In genomic region chr21:38669186-38669585, GRCh38 we compare ENCODE assay signal across 9 cellular contexts.
DNase-seq lines count a peak whose midpoint lies in the region; ATAC-seq and TF ChIP-seq lines count a peak whose summit lies in the region.
"Had no signal": no experiment of that assay in that cellular context is flagged by ENCODE, and none has a peak within 500 bp of the region (broad histone marks: within the 10 kb centered on the region; RNA-seq: fewer than 3 reads in every experiment).

No MANE protein-coding gene starts in this region.

- intact Hi-C loops in body of pancreas (cut with DNase I): no loop called here
- intact Hi-C loops in psoas muscle (cut with DNase I): no loop called here

- TF ChIP-seq POLR2A in body of pancreas (IDR thresholded peaks at IDR 0.05): no peak

- H3K27me3 ChIP-seq in body of pancreas (no peaks in the 10 kb centered on the region), osteoblast (ENCODE audit: insufficient read depth, low read length) (peaks cover 57% of the 10 kb centered on the region), psoas muscle (ENCODE audit: insufficient read depth in 3 of 3, low read length in 2 of 3) (peaks cover 0 to 12% (median 2%) of the 10 kb centered on the region in 3 donors)

- H3K27ac ChIP-seq in body of pancreas: no peak overlapping the region
- no peak overlapping the region for H3K27ac ChIP-seq in osteoblast (ENCODE audit: low read depth, low read length)
- no peak overlapping the region for H3K27ac ChIP-seq in psoas muscle
- H3K27ac ChIP-seq: SK-N-MC had no signal

- no peak overlapping the region for H3K4me2 ChIP-seq in osteoblast (ENCODE audit: insufficient read depth, low read length)

- WGBS in body of pancreas, 2 donors: 59 to 64% methylated on average over 6 of the region's 6 CpGs
- WGBS in psoas muscle, 3 donors: 84 to 88% (median 85%) methylated on average over 6 of the region's 6 CpGs

- H3K4me1 ChIP-seq in body of pancreas: no peaks in the 10 kb centered on the region
- H3K4me1 ChIP-seq in osteoblast (ENCODE audit: insufficient read depth, low read length): peaks cover 2% of the 10 kb centered on the region
- no peaks in the 10 kb centered on the region for H3K4me1 ChIP-seq in psoas muscle

- H2AFZ ChIP-seq in osteoblast (ENCODE audit: low read length): no peak overlapping the region

- H3K4me3 ChIP-seq in body of pancreas: no peak overlapping the region
- no peak overlapping the region for H3K4me3 ChIP-seq in osteoblast (ENCODE audit: insufficient read depth, low read length)
- H3K4me3 ChIP-seq in psoas muscle: no peak overlapping the region
- H3K4me3 ChIP-seq: SK-N-MC had no signal

- ATAC-seq in body of pancreas (no peak), psoas muscle (no peak), GM21737 (IDR thresholded peaks at IDR 0.05; ENCODE audit: unreplicated experiment) (no peak)

- H3K79me2 ChIP-seq in osteoblast (ENCODE audit: insufficient read depth, low read length): no peaks in the 10 kb centered on the region

- H3K36me3 ChIP-seq in body of pancreas (replicated peaks in 1 of 2; ENCODE audit: insufficient read depth in 1 of 2, low read depth in 2 of 2) (no peaks in the 10 kb centered on the region), osteoblast (ENCODE audit: insufficient read depth, low read length) (no peaks in the 10 kb centered on the region), psoas muscle (ENCODE audit: insufficient read depth in 1 of 2, low read depth in 1 of 2) (no peaks in the 10 kb centered on the region)

- TF ChIP-seq CTCF in body of pancreas (IDR thresholded peaks at IDR 0.05) (peak in 4 of 7 experiments; percentile 24 to 34 (median 31)), osteoblast (IDR thresholded peaks at IDR 0.05; ENCODE audit: extremely low read depth, low read depth, low read length) (peak; percentile 58), psoas muscle (IDR thresholded peaks at IDR 0.05) (no peak)

- H3K9me3 ChIP-seq in body of pancreas: no peaks in the 10 kb centered on the region
- no peaks in the 10 kb centered on the region for H3K9me3 ChIP-seq in osteoblast (ENCODE audit: low read depth, low read length)
- H3K9me3 ChIP-seq in psoas muscle: no peaks in the 10 kb centered on the region

- peaks cover 2% of the 10 kb centered on the region for H4K20me1 ChIP-seq in osteoblast (ENCODE audit: insufficient read depth, low read length)

- DNase-seq in DMS 273 (lab: John Stamatoyannopoulos, UW; ENCODE audit: unreplicated experiment) (peak; percentile 39), DMS 273 treated with DMSO at 0.1 percent for 48 hours (lab: John Stamatoyannopoulos, UW) (no peak), NCI-H1105 treated with DMSO at 0.1 percent for 48 hours (lab: John Stamatoyannopoulos, UW) (peak; percentile 31), body of pancreas (no peak), osteoblast (ENCODE audit: insufficient read length, low spot score, missing footprints) (no peak), NCI-H1417 treated with DMSO at 0.1 percent for 48 hours (lab: John Stamatoyannopoulos, UW) (no peak), psoas muscle (no peak)

Comparison
In these comparisons a context has a peak if more than half of its experiments do, and no peak if none do; other contexts are left out.
1. DNase-seq: peak in DMS 273 (single experiment) and NCI-H1105 treated with DMSO at 0.1 percent for 48 hours (single experiment); none in DMS 273 treated with DMSO at 0.1 percent for 48 hours (single experiment), body of pancreas (0 of 4), osteoblast (single experiment), NCI-H1417 treated with DMSO at 0.1 percent for 48 hours (single experiment) and psoas muscle (0 of 2).